ENCODE assay signal across 1 cellular context in genomic region chr2:54330226-54331094, GRCh38.
TF ChIP-seq lines count a peak whose summit lies in the region.

No MANE protein-coding gene starts in this region.

TF ChIP-seq in HepG2, 621 proteins besides CTCF, POLR2A, EP300 and RAD21 (continued from another document and continues in another):
- TF ChIP-seq E2F2 (CRISPR knock-in tag; IDR thresholded peaks at IDR 0.05; ENCODE audit: borderline replicate concordance), result peak; percentile 83; the same call in 1 of the 2 replicates
- TF ChIP-seq SMARCE1 (IDR thresholded peaks at IDR 0.05; ENCODE audit: borderline replicate concordance), result no peak
- TF ChIP-seq GFI1 (CRISPR knock-in tag; IDR thresholded peaks at IDR 0.05; ENCODE audit: borderline replicate concordance), result no peak; the same call in 1 of the 2 replicates
- peak; percentile 100 for TF ChIP-seq FOXC1 (CRISPR knock-in tag; IDR thresholded peaks at IDR 0.05; ENCODE audit: borderline replicate concordance)
- peak; percentile 86 for TF ChIP-seq HOXD1 (CRISPR knock-in tag; IDR thresholded peaks at IDR 0.05)
- TF ChIP-seq NFIB (CRISPR knock-in tag; IDR thresholded peaks at IDR 0.05; ENCODE audit: borderline replicate concordance), result no peak
- peak; percentile 93 for TF ChIP-seq ZNF274 (CRISPR knock-in tag; IDR thresholded peaks at IDR 0.05)
- TF ChIP-seq RNF219 (CRISPR knock-in tag; IDR thresholded peaks at IDR 0.05), result 0 out of 2 replicates have a peak, but pooled peaks have one; percentile 26
- TF ChIP-seq ZNF737 (CRISPR knock-in tag; IDR thresholded peaks at IDR 0.05; ENCODE audit: borderline replicate concordance), result 0 out of 2 replicates have a peak, but pooled peaks have one; percentile 86
- TF ChIP-seq ZNF460 (CRISPR knock-in tag; IDR thresholded peaks at IDR 0.05; ENCODE audit: borderline replicate concordance), result no peak
- peak; percentile 59; the same call in 1 of the 2 replicates for TF ChIP-seq ZBTB10 (CRISPR knock-in tag; IDR thresholded peaks at IDR 0.05; ENCODE audit: borderline replicate concordance)
- no peak for TF ChIP-seq SP140L (CRISPR knock-in tag; IDR thresholded peaks at IDR 0.05; ENCODE audit: borderline replicate concordance)
- no peak for TF ChIP-seq SSRP1 (CRISPR knock-in tag; IDR thresholded peaks at IDR 0.05)
- peak; percentile 76 for TF ChIP-seq ZNF746 (CRISPR knock-in tag; IDR thresholded peaks at IDR 0.05)
- TF ChIP-seq TRAFD1 (CRISPR knock-in tag; IDR thresholded peaks at IDR 0.05; ENCODE audit: borderline replicate concordance), result no peak
- TF ChIP-seq KLF11 (CRISPR knock-in tag; IDR thresholded peaks at IDR 0.05), result peak; percentile 94
- no peak; the same call in 1 of the 2 replicates for TF ChIP-seq ZNF674 (CRISPR knock-in tag; IDR thresholded peaks at IDR 0.05; ENCODE audit: low read depth)
- peak; percentile 67 for TF ChIP-seq ZNF205 (CRISPR knock-in tag; IDR thresholded peaks at IDR 0.05)
- peak; percentile 88; the same call in 1 of the 2 replicates for TF ChIP-seq PCBP1 (IDR thresholded peaks at IDR 0.05; ENCODE audit: borderline replicate concordance, low read depth, low read length)
- TF ChIP-seq HDAC2 (CRISPR knock-in tag; IDR thresholded peaks at IDR 0.05), result peak; percentile 72
- peak; percentile 42; the same call in 1 of the 2 replicates for TF ChIP-seq ETV5 (CRISPR knock-in tag; IDR thresholded peaks at IDR 0.05; ENCODE audit: borderline replicate concordance)
- peak; percentile 96; the same call in 1 of the 2 replicates for TF ChIP-seq ZNF543 (CRISPR knock-in tag; IDR thresholded peaks at IDR 0.05)
- no peak for TF ChIP-seq MAFF (IDR thresholded peaks at IDR 0.05; ENCODE audit: low read depth, low read length)
- no peak for TF ChIP-seq ZNF7 (CRISPR knock-in tag; IDR thresholded peaks at IDR 0.05)
- TF ChIP-seq ZNF468 (CRISPR knock-in tag; IDR thresholded peaks at IDR 0.05), result no peak
- TF ChIP-seq MXI1 (IDR thresholded peaks at IDR 0.05; ENCODE audit: borderline replicate concordance, low read depth, low read length), result peak; percentile 94; the same call in 2 of the 3 replicates
- no peak for TF ChIP-seq ZNF335 (CRISPR knock-in tag; IDR thresholded peaks at IDR 0.05)
- TF ChIP-seq ZNF597 (CRISPR knock-in tag; IDR thresholded peaks at IDR 0.05), result no peak
- no peak for TF ChIP-seq ZNF326 (CRISPR knock-in tag; IDR thresholded peaks at IDR 0.05; ENCODE audit: borderline replicate concordance)
- TF ChIP-seq ELF4 (CRISPR knock-in tag; IDR thresholded peaks at IDR 0.05; ENCODE audit: borderline replicate concordance), result peak; percentile 62; the same call in 1 of the 2 replicates
- peak; percentile 91 for TF ChIP-seq ZGPAT (CRISPR knock-in tag; IDR thresholded peaks at IDR 0.05)
- TF ChIP-seq KDM2A (CRISPR knock-in tag; IDR thresholded peaks at IDR 0.05; ENCODE audit: borderline replicate concordance, low read depth), result peak; percentile 86; the same call in 1 of the 2 replicates
- TF ChIP-seq ZBTB3 (CRISPR knock-in tag; IDR thresholded peaks at IDR 0.05; ENCODE audit: borderline replicate concordance, low read depth), result peak; percentile 92
- TF ChIP-seq ZNF282 (IDR thresholded peaks at IDR 0.05; ENCODE audit: partially characterized antibody), result no peak
- no peak for TF ChIP-seq TBX3 (IDR thresholded peaks at IDR 0.05; ENCODE audit: borderline replicate concordance)
- TF ChIP-seq MAF1 (CRISPR knock-in tag; IDR thresholded peaks at IDR 0.05; ENCODE audit: borderline replicate concordance), result peak; percentile 88; the same call in 1 of the 2 replicates
- peak; percentile 43; the same call in 1 of the 2 replicates for TF ChIP-seq SIN3B (IDR thresholded peaks at IDR 0.05; ENCODE audit: low read length)
- TF ChIP-seq HMGXB4 (CRISPR knock-in tag; IDR thresholded peaks at IDR 0.05; ENCODE audit: borderline replicate concordance in 1 of 2, low read depth in 1 of 2), result peak; percentile 40 to 83; a peak in 3 of 4 replicates
- no peak for TF ChIP-seq CHD2 (IDR thresholded peaks at IDR 0.05; ENCODE audit: low read depth, low read length)
- peak; percentile 99 for TF ChIP-seq ZNF451 (CRISPR knock-in tag; IDR thresholded peaks at IDR 0.05)
- TF ChIP-seq ZMYM2 (CRISPR knock-in tag; IDR thresholded peaks at IDR 0.05), result peak; percentile 77
- TF ChIP-seq MTF1 (CRISPR knock-in tag; IDR thresholded peaks at IDR 0.05), result peak; percentile 72; the same call in 1 of the 2 replicates
- peak; percentile 67; the same call in 1 of the 2 replicates for TF ChIP-seq KAT7 (CRISPR knock-in tag; IDR thresholded peaks at IDR 0.05; ENCODE audit: borderline replicate concordance)
- no peak for TF ChIP-seq FOXP1 (IDR thresholded peaks at IDR 0.05)
- TF ChIP-seq FOXP1 (CRISPR knock-in tag; IDR thresholded peaks at IDR 0.05), result peak; percentile 18; the same call in 1 of the 2 replicates
- peak; percentile 91 for TF ChIP-seq ARNTL (CRISPR knock-in tag; IDR thresholded peaks at IDR 0.05)
- peak; percentile 48; the same call in 1 of the 2 replicates for TF ChIP-seq MED13 (CRISPR knock-in tag; IDR thresholded peaks at IDR 0.05)
- TF ChIP-seq SRY (CRISPR knock-in tag; IDR thresholded peaks at IDR 0.05), result peak; percentile 78; the same call in 1 of the 2 replicates
- no peak for TF ChIP-seq RBM22 (optimal IDR thresholded peaks at IDR 0.05; ENCODE audit: low read length)
- TF ChIP-seq ZBTB26 (CRISPR knock-in tag; IDR thresholded peaks at IDR 0.05; ENCODE audit: borderline replicate concordance), result peak; percentile 92
- TF ChIP-seq NAIF1 (CRISPR knock-in tag; IDR thresholded peaks at IDR 0.05; ENCODE audit: borderline replicate concordance), result peak; percentile 26
- TF ChIP-seq EEA1 (CRISPR knock-in tag; IDR thresholded peaks at IDR 0.05; ENCODE audit: borderline replicate concordance), result peak; percentile 97
- TF ChIP-seq SIN3A (IDR thresholded peaks at IDR 0.05; ENCODE audit: borderline replicate concordance, low read depth, low read length), result peak; percentile 82; the same call in 1 of the 2 replicates
- TF ChIP-seq ZNF260 (CRISPR knock-in tag; IDR thresholded peaks at IDR 0.05; ENCODE audit: borderline replicate concordance, low read depth), result no peak
- peak; percentile 86 for TF ChIP-seq ASH2L (IDR thresholded peaks at IDR 0.05; ENCODE audit: insufficient read length, low read depth, low read length)
- TF ChIP-seq MNT (IDR thresholded peaks at IDR 0.05), result no peak
